ENCODE assay signal across 8 cellular contexts in the genomic region with DNA sequence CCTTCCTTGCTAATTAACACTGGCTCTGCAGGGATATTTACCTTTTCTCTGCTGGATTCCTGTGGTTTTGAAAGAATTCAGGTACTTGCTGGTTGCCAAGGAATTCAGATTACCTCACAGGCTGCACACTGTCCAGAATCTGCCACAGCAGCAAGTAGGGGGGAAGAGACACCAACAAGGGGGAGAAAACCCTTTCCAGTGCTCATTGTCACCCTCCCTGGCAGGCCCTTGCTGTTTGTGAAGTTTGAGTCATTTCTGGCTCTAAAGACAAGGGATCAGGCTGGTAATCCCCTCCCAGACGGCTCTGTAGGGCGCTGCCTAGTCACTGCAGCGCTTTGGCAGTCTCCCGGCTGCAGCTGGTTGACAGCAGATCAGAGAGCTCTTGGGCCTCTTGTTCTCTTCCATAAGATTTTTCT. TPM values are rescaled to one million over a fixed set of nuclear protein-coding genes. Genes with fewer than 3 reads are reported as not detected.
A peak's percentile ranks its signal among the peaks of the same experiment; 100 is the strongest.
DNase-seq lines count a peak whose midpoint lies in the region; ATAC-seq and TF ChIP-seq lines count a peak whose summit lies in the region.

No MANE protein-coding gene starts in this region.

- no peaks in the 10 kb centered on the region for H3K9me3 Mint-ChIP-seq in activated CD8-positive, alpha-beta T cell treated with anti-CD3 and anti-CD28 coated beads for 36 hours
- H3K9me3 Mint-ChIP-seq in activated CD8-positive, alpha-beta T cell treated with anti-CD3 and anti-CD28 coated beads, Interleukin-2, amount 10 ng/mL, durations not matched to agents 7 days and 5 days (ENCODE audit: insufficient read depth) = no peaks in the 10 kb centered on the region
- H3K9me3 Mint-ChIP-seq in nephron = no peaks in the 10 kb centered on the region

- no peak overlapping the region for H3K27ac Mint-ChIP-seq in activated CD8-positive, alpha-beta T cell treated with anti-CD3 and anti-CD28 coated beads for 36 hours
- H3K27ac Mint-ChIP-seq in activated CD8-positive, alpha-beta T cell treated with anti-CD3 and anti-CD28 coated beads, Interleukin-2, amount 10 ng/mL, durations not matched to agents 7 days and 5 days = no peak overlapping the region
- peak overlapping the region; percentile 76 to 84 (median 83) for H3K27ac Mint-ChIP-seq in nephron

- ATAC-seq in activated CD8-positive, alpha-beta T cell treated with anti-CD3 and anti-CD28 coated beads for 36 hours = peak; percentile 53
- ATAC-seq in activated CD8-positive, alpha-beta T cell treated with anti-CD3 and anti-CD28 coated beads, Interleukin-2, amount 10 ng/mL, durations not matched to agents 7 days and 5 days = no peak
- ATAC-seq in HG02623 (IDR thresholded peaks at IDR 0.05; ENCODE audit: unreplicated experiment) = no peak

- H3K4me3 Mint-ChIP-seq in activated CD8-positive, alpha-beta T cell treated with anti-CD3 and anti-CD28 coated beads for 36 hours = no peak overlapping the region
- H3K4me3 Mint-ChIP-seq in activated CD8-positive, alpha-beta T cell treated with anti-CD3 and anti-CD28 coated beads, Interleukin-2, amount 10 ng/mL, durations not matched to agents 7 days and 5 days = no peak overlapping the region
- peak overlapping the region in 1 of 3 experiments; percentile 30 for H3K4me3 Mint-ChIP-seq in nephron

- intact Hi-C loops in activated CD8-positive, alpha-beta T cell treated with anti-CD3 and anti-CD28 coated beads for 36 hours (cut with micrococcal nuclease) = no loop called here

- no peaks in the 10 kb centered on the region for H3K27me3 Mint-ChIP-seq in activated CD8-positive, alpha-beta T cell treated with anti-CD3 and anti-CD28 coated beads for 36 hours
- no peaks in the 10 kb centered on the region for H3K27me3 Mint-ChIP-seq in activated CD8-positive, alpha-beta T cell treated with anti-CD3 and anti-CD28 coated beads, Interleukin-2, amount 10 ng/mL, durations not matched to agents 7 days and 5 days (ENCODE audit: low read depth)
- H3K27me3 Mint-ChIP-seq in nephron (ENCODE audit: low read depth) = no peaks in the 10 kb centered on the region

- peak; percentile 3 for DNase-seq in activated CD8-positive, alpha-beta T cell treated with anti-CD3 and anti-CD28 coated beads for 36 hours
- DNase-seq in activated CD8-positive, alpha-beta T cell treated with anti-CD3 and anti-CD28 coated beads, Interleukin-2, amount 10 ng/mL, durations not matched to agents 7 days and 5 days = no peak
- DNase-seq in RKO (ENCODE audit: low spot score) (peak; percentile 2), fibroblast of mammary gland (ENCODE audit: low read depth) (peak; percentile 82), CD1c-positive myeloid dendritic cell (ENCODE audit: extremely low spot score) (no peak)
- DNase-seq in stimulated activated naive CD4-positive, alpha-beta T cell (lab: John Stamatoyannopoulos, UW) = no peak

- CTCF ChIA-PET in activated CD8-positive, alpha-beta T cell treated with anti-CD3 and anti-CD28 coated beads for 36 hours (lab: Charles Lee) = interaction anchor here (0.9 to 4.8 kb wide), 11 partner anchors 8 to 273 kb away, joined by 3 to 82 read pairs (median 5); a partner anchor contains a TSS
- CTCF ChIA-PET in activated CD8-positive, alpha-beta T cell treated with anti-CD3 and anti-CD28 coated beads, Interleukin-2, amount 10 ng/mL, durations not matched to agents 7 days and 5 days (lab: Charles Lee) = interaction anchor here (0.7 to 8.2 kb wide), 11 partner anchors 10 to 341 kb away, joined by 3 to 202 read pairs (median 4); a partner anchor contains a TSS

- POLR2A ChIA-PET in activated CD8-positive, alpha-beta T cell treated with anti-CD3 and anti-CD28 coated beads for 36 hours (lab: Charles Lee) = no interaction called here
- POLR2A ChIA-PET in activated CD8-positive, alpha-beta T cell treated with anti-CD3 and anti-CD28 coated beads, Interleukin-2, amount 10 ng/mL, durations not matched to agents 7 days and 5 days (lab: Charles Lee) = no interaction called here

- H3K4me1 Mint-ChIP-seq in activated CD8-positive, alpha-beta T cell treated with anti-CD3 and anti-CD28 coated beads for 36 hours (ENCODE audit: low read depth) = no peaks in the 10 kb centered on the region
- H3K4me1 Mint-ChIP-seq in activated CD8-positive, alpha-beta T cell treated with anti-CD3 and anti-CD28 coated beads, Interleukin-2, amount 10 ng/mL, durations not matched to agents 7 days and 5 days (ENCODE audit: low read depth) = no peaks in the 10 kb centered on the region
- peaks cover 54% of the 10 kb centered on the region for H3K4me1 Mint-ChIP-seq in nephron

- H3K36me3 Mint-ChIP-seq in activated CD8-positive, alpha-beta T cell treated with anti-CD3 and anti-CD28 coated beads for 36 hours (ENCODE audit: low read depth) = peaks cover 3% of the 10 kb centered on the region
- H3K36me3 Mint-ChIP-seq in activated CD8-positive, alpha-beta T cell treated with anti-CD3 and anti-CD28 coated beads, Interleukin-2, amount 10 ng/mL, durations not matched to agents 7 days and 5 days (ENCODE audit: low read depth) = peaks cover 11% of the 10 kb centered on the region
- H3K36me3 Mint-ChIP-seq in nephron (ENCODE audit: low read depth) = peaks cover 15% of the 10 kb centered on the region

- no peak overlapping the region for H3K4me3 ChIP-seq in fibroblast of mammary gland (ENCODE audit: control insufficient read depth, low read depth, low read length)

- TF ChIP-seq CTCF in activated CD8-positive, alpha-beta T cell treated with anti-CD3 and anti-CD28 coated beads for 36 hours (IDR thresholded peaks at IDR 0.05) = no peak
- TF ChIP-seq CTCF in fibroblast of mammary gland (conservative IDR thresholded peaks at IDR 0.05; ENCODE audit: control insufficient read depth, insufficient read depth, low read depth, low read length) (no peak), nephron (IDR thresholded peaks at IDR 0.05; ENCODE audit: unreplicated experiment in 3 of 3) (no peak)

RNA-seq across cellular contexts. Expression of a gene that starts 50.8 kb away (rescaled TPM):
- 10 to 100 TPM; 23.6 to 27.2 TPM for total RNA-seq in activated CD8-positive, alpha-beta T cell treated with anti-CD3 and anti-CD28 coated beads for 36 hours
- 10 to 100 TPM; 40.1 to 45.0 TPM for total RNA-seq in activated CD8-positive, alpha-beta T cell treated with anti-CD3 and anti-CD28 coated beads, Interleukin-2, amount 10 ng/mL, durations not matched to agents 7 days and 5 days

RNA-seq across cellular contexts. Expression of a gene that starts 51.1 kb away (rescaled TPM):
- 10 to 100 TPM; 13.4 to 14.9 TPM for total RNA-seq in activated CD8-positive, alpha-beta T cell treated with anti-CD3 and anti-CD28 coated beads for 36 hours
- 10 to 100 TPM; 19.0 to 19.2 TPM for total RNA-seq in activated CD8-positive, alpha-beta T cell treated with anti-CD3 and anti-CD28 coated beads, Interleukin-2, amount 10 ng/mL, durations not matched to agents 7 days and 5 days

Comparison
In these comparisons a context has a peak if more than half of its experiments do, and no peak if none do; other contexts are left out.
1. DNase-seq: peak in activated CD8-positive, alpha-beta T cell treated with anti-CD3 and anti-CD28 coated beads for 36 hours (single experiment), RKO (single experiment) and fibroblast of mammary gland (single experiment); none in activated CD8-positive, alpha-beta T cell treated with anti-CD3 and anti-CD28 coated beads, Interleukin-2, amount 10 ng/mL, durations not matched to agents 7 days and 5 days (single experiment), stimulated activated naive CD4-positive, alpha-beta T cell (0 of 6) and CD1c-positive myeloid dendritic cell (single experiment).
2. H3K27ac Mint-ChIP-seq: peak in nephron (3 of 3); none in activated CD8-positive, alpha-beta T cell treated with anti-CD3 and anti-CD28 coated beads for 36 hours (single experiment) and activated CD8-positive, alpha-beta T cell treated with anti-CD3 and anti-CD28 coated beads, Interleukin-2, amount 10 ng/mL, durations not matched to agents 7 days and 5 days (single experiment).